In the genomic region with DNA sequence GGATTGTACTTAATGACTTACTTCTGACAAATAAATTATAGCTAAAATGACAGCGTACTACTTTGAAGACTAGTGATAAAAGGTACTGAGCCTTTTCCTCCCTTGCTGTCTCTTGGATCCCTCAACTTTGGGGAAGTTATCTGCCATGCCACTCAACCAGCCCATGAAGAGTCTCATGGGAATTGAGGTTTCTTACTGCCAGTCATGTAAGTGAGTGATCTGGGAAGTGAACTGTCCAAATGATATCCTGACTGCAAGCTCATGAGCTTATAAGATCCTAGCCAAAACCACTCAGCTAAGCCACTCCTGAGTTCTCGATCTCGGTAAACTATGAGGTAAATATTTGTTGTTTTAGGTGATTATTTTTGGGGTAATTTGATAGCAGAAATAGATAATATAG, we compare ENCODE assay signal across 17 cellular contexts.
"Had no signal": no experiment of that assay in that cellular context is flagged by ENCODE, and none has a peak within 500 bp of the region (broad histone marks: within the 10 kb centered on the region; RNA-seq: fewer than 3 reads in every experiment).

No MANE protein-coding gene starts in this region.

- H3K36me3 ChIP-seq: neutrophil, thoracic aorta, transverse colon had no signal

- H3K27ac Mint-ChIP-seq: naive thymus-derived CD8-positive, alpha-beta T cell; stimulated activated naive B cell treated with anti-CD40 and anti-IgM and Interleukin-4, amounts not matched to agents 10 μg/mL and 1 μg/mL and 100 μg/mL, for 72 hours; stimulated activated naive CD8-positive, alpha-beta T cell treated with anti-CD3 and anti-CD28 coated beads, Interleukin-15, amount 100 ng/mL, for 72 hours had no signal

- H3K27me3 Mint-ChIP-seq: naive thymus-derived CD8-positive, alpha-beta T cell; stimulated activated naive B cell treated with anti-CD40 and anti-IgM and Interleukin-4, amounts not matched to agents 10 μg/mL and 1 μg/mL and 100 μg/mL, for 72 hours; stimulated activated naive CD8-positive, alpha-beta T cell treated with anti-CD3 and anti-CD28 coated beads, Interleukin-15, amount 100 ng/mL, for 72 hours had no signal

- H3K9me3 Mint-ChIP-seq: stimulated activated naive B cell treated with anti-CD40 and anti-IgM and Interleukin-4, amounts not matched to agents 10 μg/mL and 1 μg/mL and 100 μg/mL, for 72 hours; stimulated activated naive CD8-positive, alpha-beta T cell treated with anti-CD3 and anti-CD28 coated beads, Interleukin-15, amount 100 ng/mL, for 72 hours had no signal

- H3K27me3 ChIP-seq: dorsolateral prefrontal cortex, hepatocyte, neutrophil, transverse colon had no signal

- H3K4me1 ChIP-seq: transverse colon had no signal

- H3K9me3 ChIP-seq: neutrophil, thoracic aorta, transverse colon had no signal

- H3K4me2 ChIP-seq: hepatocyte had no signal

- DNase-seq: cortex of kidney; dorsolateral prefrontal cortex; effector CD8-positive, alpha-beta T cell; foreskin melanocyte; head of caudate nucleus; naive thymus-derived CD8-positive, alpha-beta T cell; stimulated activated CD4-positive, alpha-beta T cell treated with anti-CD3 and anti-CD28 coated beads, Interleukin-2, amount 100 ng/mL, for 24 hours; stimulated activated CD4-positive, alpha-beta T cell treated with anti-CD3 and anti-CD28 coated beads, Interleukin-4, amount 100 ng/mL, for 4 hours; stimulated activated naive B cell treated with anti-CD40 and anti-IgM and Interleukin-4, amounts not matched to agents 10 μg/mL and 1 μg/mL and 100 μg/mL, for 72 hours; stimulated activated naive CD8-positive, alpha-beta T cell treated with anti-CD3 and anti-CD28 coated beads, Interleukin-15, amount 100 ng/mL, for 72 hours; substantia nigra; transverse colon had no signal

- H3K36me3 Mint-ChIP-seq: naive thymus-derived CD8-positive, alpha-beta T cell; stimulated activated naive B cell treated with anti-CD40 and anti-IgM and Interleukin-4, amounts not matched to agents 10 μg/mL and 1 μg/mL and 100 μg/mL, for 72 hours had no signal

- H3K27ac ChIP-seq: dorsolateral prefrontal cortex, hepatocyte, neutrophil, skin epidermis, thoracic aorta, transverse colon had no signal

- ATAC-seq: naive thymus-derived CD8-positive, alpha-beta T cell; sciatic nerve; stimulated activated naive CD8-positive, alpha-beta T cell treated with anti-CD3 and anti-CD28 coated beads, Interleukin-15, amount 100 ng/mL, for 72 hours had no signal

- H3K4me3 Mint-ChIP-seq: naive thymus-derived CD8-positive, alpha-beta T cell; stimulated activated naive B cell treated with anti-CD40 and anti-IgM and Interleukin-4, amounts not matched to agents 10 μg/mL and 1 μg/mL and 100 μg/mL, for 72 hours; stimulated activated naive CD8-positive, alpha-beta T cell treated with anti-CD3 and anti-CD28 coated beads, Interleukin-15, amount 100 ng/mL, for 72 hours had no signal

- H3K4me3 ChIP-seq: dorsolateral prefrontal cortex, hepatocyte, skin epidermis, thoracic aorta, transverse colon had no signal

- H3K4me1 Mint-ChIP-seq: naive thymus-derived CD8-positive, alpha-beta T cell; stimulated activated naive CD8-positive, alpha-beta T cell treated with anti-CD3 and anti-CD28 coated beads, Interleukin-15, amount 100 ng/mL, for 72 hours had no signal
